8 cellular contexts compared by ENCODE assay signal in genomic region chr20:53828673-53829085, GRCh38.
DNase-seq lines count a peak whose midpoint lies in the region; ATAC-seq and TF ChIP-seq lines count a peak whose summit lies in the region.

No MANE protein-coding gene starts in this region.

- peak overlapping the region; percentile 85 for H3K4me2 ChIP-seq in SK-N-SH

- H3K27ac ChIP-seq in SK-N-SH (ENCODE audit: low read depth in 2 of 2, low read length in 1 of 2): peak overlapping the region; percentile 76 to 100

- H3K36me3 ChIP-seq in SK-N-SH (replicated peaks in 1 of 2; ENCODE audit: control insufficient read depth in 1 of 2, insufficient read depth in 2 of 2, low read length in 1 of 2): no peaks in the 10 kb centered on the region
- H3K36me3 ChIP-seq in mucosa of stomach (ENCODE audit: control insufficient read depth, insufficient read depth, low read length): no peaks in the 10 kb centered on the region

- H3K27me3 Mint-ChIP-seq in activated naive CD4-positive, alpha-beta T cell treated with anti-CD3 and anti-CD28 coated beads, Interleukin-2, amount 50 U/mL, for 24 hours: no peaks in the 10 kb centered on the region
- H3K27me3 Mint-ChIP-seq in endothelial cell (ENCODE audit: unreplicated experiment): no peaks in the 10 kb centered on the region

- TF ChIP-seq CTCF in SK-N-SH (IDR thresholded peaks at IDR 0.05) (peak; percentile 42), endothelial cell (IDR thresholded peaks at IDR 0.05; ENCODE audit: unreplicated experiment) (no peak)

- DNase-seq in activated naive CD4-positive, alpha-beta T cell (lab: John Stamatoyannopoulos, UW): no peak
- DNase-seq in SK-N-SH (no peak), endothelial cell (ENCODE audit: low spot score) (no peak), NCI-H1048 (lab: John Stamatoyannopoulos, UW) (no peak), OCI-M2 (lab: John Stamatoyannopoulos, UW; ENCODE audit: unreplicated experiment) (no peak)

- no peaks in the 10 kb centered on the region for H3K79me2 ChIP-seq in SK-N-SH (ENCODE audit: insufficient read depth)

- H3K9me3 ChIP-seq in SK-N-SH (no peaks in the 10 kb centered on the region), mucosa of stomach (ENCODE audit: control insufficient read depth, low read length) (no peaks in the 10 kb centered on the region)

- TF ChIP-seq EP300 in SK-N-SH (IDR thresholded peaks at IDR 0.05; ENCODE audit: borderline replicate concordance in 1 of 2, low read depth in 1 of 2, low read length in 1 of 2): 0 out of 4 replicates have a peak, but pooled peaks of 1 of the 2 experiments have one; percentile 2

- peak overlapping the region; percentile 26 to 51; a peak in 3 of 4 replicates for H3K4me3 ChIP-seq in SK-N-SH (ENCODE audit: low read depth in 2 of 2, low read length in 1 of 2)
- no peak overlapping the region for H3K4me3 ChIP-seq in mucosa of stomach (ENCODE audit: low read length)

- POLR2A ChIA-PET in SK-N-SH (lab: Yijun Ruan, JAX): no interaction called here

- peak overlapping the region; percentile 100 for H3K9ac ChIP-seq in SK-N-SH
- H3K9ac ChIP-seq in mucosa of stomach (ENCODE audit: low read length): peak overlapping the region; percentile 44

- CTCF ChIA-PET in SK-N-SH (lab: Yijun Ruan, JAX): no interaction called here

- peaks cover 2% of the 10 kb centered on the region for H3K36me3 Mint-ChIP-seq in activated naive CD4-positive, alpha-beta T cell treated with anti-CD3 and anti-CD28 coated beads, Interleukin-2, amount 50 U/mL, for 24 hours
- no peaks in the 10 kb centered on the region for H3K36me3 Mint-ChIP-seq in endothelial cell (ENCODE audit: low read depth, unreplicated experiment)

- ATAC-seq in GM19328 (IDR thresholded peaks at IDR 0.05; ENCODE audit: unreplicated experiment): no peak

- TF ChIP-seq RAD21 in SK-N-SH (IDR thresholded peaks at IDR 0.05; ENCODE audit: low read length): no peak

- peaks cover 44% of the 10 kb centered on the region for H3F3A ChIP-seq in SK-N-SH (replicated peaks; ENCODE audit: insufficient read depth)

- H2AFZ ChIP-seq in SK-N-SH (ENCODE audit: low read depth): no peak overlapping the region

- H3K4me1 ChIP-seq in SK-N-SH (ENCODE audit: control insufficient read depth in 1 of 2, insufficient read depth in 2 of 2, low read depth in 1 of 2, low read length in 1 of 2): peaks cover 2 to 23% of the 10 kb centered on the region in 2 experiments; a peak in 3 of 4 replicates
- H3K4me1 ChIP-seq in mucosa of stomach (ENCODE audit: control insufficient read depth, insufficient read depth, low read length): peaks cover 16% of the 10 kb centered on the region

- no peaks in the 10 kb centered on the region for H4K20me1 ChIP-seq in SK-N-SH (ENCODE audit: insufficient read depth)

- no peaks in the 10 kb centered on the region for H3K9me2 ChIP-seq in SK-N-SH

- H3K9me3 Mint-ChIP-seq in activated naive CD4-positive, alpha-beta T cell treated with anti-CD3 and anti-CD28 coated beads, Interleukin-2, amount 50 U/mL, for 24 hours: no peaks in the 10 kb centered on the region
- H3K9me3 Mint-ChIP-seq in endothelial cell (ENCODE audit: unreplicated experiment): no peaks in the 10 kb centered on the region

- H3K27me3 ChIP-seq in SK-N-SH (ENCODE audit: insufficient read depth): no peaks in the 10 kb centered on the region
- H3K27me3 ChIP-seq in mucosa of stomach (ENCODE audit: control insufficient read depth, insufficient read depth, low read length): no peaks in the 10 kb centered on the region

- H3K4me3 Mint-ChIP-seq in activated naive CD4-positive, alpha-beta T cell treated with anti-CD3 and anti-CD28 coated beads, Interleukin-2, amount 50 U/mL, for 24 hours: peak overlapping the region; percentile 93
- H3K4me3 Mint-ChIP-seq in endothelial cell (ENCODE audit: unreplicated experiment): no peak overlapping the region

- peaks cover 53% of the 10 kb centered on the region for H3K4me1 Mint-ChIP-seq in activated naive CD4-positive, alpha-beta T cell treated with anti-CD3 and anti-CD28 coated beads, Interleukin-2, amount 50 U/mL, for 24 hours
- peaks cover 30% of the 10 kb centered on the region for H3K4me1 Mint-ChIP-seq in endothelial cell (ENCODE audit: unreplicated experiment)

- H3K27ac Mint-ChIP-seq in activated naive CD4-positive, alpha-beta T cell treated with anti-CD3 and anti-CD28 coated beads, Interleukin-2, amount 50 U/mL, for 24 hours: peak overlapping the region; percentile 98
- H3K27ac Mint-ChIP-seq in endothelial cell (ENCODE audit: unreplicated experiment): peak overlapping the region; percentile 78

- 4% methylated on average over 5 of the region's 5 CpGs for WGBS in SK-N-SH (ENCODE audit: low lambda C conversion rate)

TF ChIP-seq in SK-N-SH, 30 proteins besides CTCF, POLR2A, EP300 and RAD21:
- TF ChIP-seq RXRA (IDR thresholded peaks at IDR 0.05; ENCODE audit: borderline replicate concordance, low read depth) (0 out of 2 replicates have a peak, but pooled peaks have one; percentile 22), MXI1 (IDR thresholded peaks at IDR 0.05; ENCODE audit: low read depth, low read length) (no peak), PBX3 (IDR thresholded peaks at IDR 0.05) (no peak), REST (IDR thresholded peaks at IDR 0.05; ENCODE audit: low read depth, low read length) (no peak), MAX (IDR thresholded peaks at IDR 0.05; ENCODE audit: low read depth) (0 out of 2 replicates have a peak, but pooled peaks have one; percentile 30), NRF1 (IDR thresholded peaks at IDR 0.05; ENCODE audit: low read depth, low read length) (no peak), JUND (IDR thresholded peaks at IDR 0.05) (no peak; the same call in 1 of the 2 replicates), RCOR1 (IDR thresholded peaks at IDR 0.05; ENCODE audit: low read length) (no peak), TCF12 (IDR thresholded peaks at IDR 0.05) (no peak; the same call in 1 of the 2 replicates), NFIC (IDR thresholded peaks at IDR 0.05; ENCODE audit: borderline replicate concordance) (no peak)
